In genomic region chr9:89722712-89723111, GRCh38 we compare ENCODE assay signal across 19 cellular contexts.
"Had no signal": no experiment of that assay in that cellular context is flagged by ENCODE, and none has a peak within 500 bp of the region (broad histone marks: within the 10 kb centered on the region; RNA-seq: fewer than 3 reads in every experiment).

No MANE protein-coding gene starts in this region.

- DNase-seq: effector CD8-positive, alpha-beta T cell; endodermal cell; foreskin fibroblast; gastrocnemius medialis; left cardiac atrium; mesenchymal stem cell; mucosa of descending colon; naive B cell; pancreas; retina; right lobe of liver; small intestine; stimulated activated CD4-positive, alpha-beta T cell treated with anti-CD3 and anti-CD28 coated beads, Interleukin-15, amount 100 ng/mL, for 24 hours; stimulated activated CD4-positive, alpha-beta T cell treated with anti-CD3 and anti-CD28 coated beads, Interleukin-2, amount 100 ng/mL, for 48 hours; stimulated activated naive CD8-positive, alpha-beta T cell treated with anti-CD3 and anti-CD28 coated beads, Interleukin-15, Interleukin-2, amounts not matched to agents 100 U/mL and 50 U/mL, for 24 hours; upper lobe of left lung had no signal

- ATAC-seq: esophagus mucosa; gastrocnemius medialis; left cardiac atrium; mucosa of descending colon; natural killer cell treated with Interleukin-12 subunit alpha and Interleukin-12 subunit beta and Interleukin-15 and Interleukin-18, amount 100 ng/mL, for 72 hours; pancreas; right lobe of liver; stimulated activated effector memory CD8-positive, alpha-beta T cell treated with anti-CD3 and anti-CD28 coated beads, Interleukin-12 subunit alpha, Interleukin-12 subunit beta, amount 100 ng/mL, for 72 hours had no signal
